Comparison of ENCODE assay signal across 2 cellular contexts in genomic region chr18:9912285-9912684, GRCh38.
TF ChIP-seq lines count a peak whose summit lies in the region.
"Not testable (repeated sequence)": the region's sequence is repeated elsewhere in the genome, so short reads cannot be mapped to it uniquely, and the experiment has no call there.

No MANE protein-coding gene starts in this region.

TF ChIP-seq in HEK293, 187 proteins besides CTCF, POLR2A, EP300 and RAD21:
- TF ChIP-seq SP2 (tag by site-specific recombination; IDR thresholded peaks at IDR 0.05) = 0 out of 2 replicates have a peak, but pooled peaks have one; percentile 17

TF ChIP-seq in K562, 482 proteins besides CTCF, POLR2A, EP300 and RAD21:
- TF ChIP-seq MAFK (IDR thresholded peaks at IDR 0.05; ENCODE audit: low read length) = peak; percentile 49
- TF ChIP-seq MAFG (tag; conservative IDR thresholded peaks at IDR 0.05) = peak; percentile 64
- peak; percentile 47 for TF ChIP-seq FOXM1 (IDR thresholded peaks at IDR 0.05; ENCODE audit: low read depth)
- not testable (repeated sequence) for TF ChIP-seq FOXM1 (CRISPR knock-in tag; IDR thresholded peaks at IDR 0.05; ENCODE audit: low read depth); MYC (CRISPR knock-in tag; IDR thresholded peaks at IDR 0.05; ENCODE audit: borderline replicate concordance, low read depth)
- peak; percentile 93 for TF ChIP-seq ZNF316 (IDR thresholded peaks at IDR 0.05)
- TF ChIP-seq CC2D1A (IDR thresholded peaks at IDR 0.05) = peak; percentile 94
- TF ChIP-seq NFYB (IDR thresholded peaks at IDR 0.05; ENCODE audit: extremely low read depth, insufficient read length) = peak; percentile 92
- TF ChIP-seq ASH1L (IDR thresholded peaks at IDR 0.05; ENCODE audit: borderline replicate concordance, low read depth, partially characterized antibody) = peak; percentile 86
- TF ChIP-seq FOS (IDR thresholded peaks at IDR 0.05; ENCODE audit: extremely low read depth, insufficient read length) = peak; percentile 42
- TF ChIP-seq ZNF311 (CRISPR knock-in tag; IDR thresholded peaks at IDR 0.05) = 0 out of 2 replicates have a peak, but pooled peaks have one; percentile 37
- peak; percentile 82; the same call in 1 of the 2 replicates for TF ChIP-seq MBD2 (IDR thresholded peaks at IDR 0.05; ENCODE audit: borderline replicate concordance, low read depth)
- TF ChIP-seq MAFF (IDR thresholded peaks at IDR 0.05; ENCODE audit: low read length) = peak; percentile 23; the same call in 1 of the 2 replicates
- TF ChIP-seq MYC (IDR thresholded peaks at IDR 0.05; ENCODE audit: low read depth, low read length) = 0 out of 2 replicates have a peak, but pooled peaks have one; percentile 13
- peak; percentile 76 for TF ChIP-seq RBM25 (IDR thresholded peaks at IDR 0.05; ENCODE audit: low read depth, low read length, severe bottlenecking)
